Comparison of ENCODE assay signal across 17 cellular contexts in the genomic region with DNA sequence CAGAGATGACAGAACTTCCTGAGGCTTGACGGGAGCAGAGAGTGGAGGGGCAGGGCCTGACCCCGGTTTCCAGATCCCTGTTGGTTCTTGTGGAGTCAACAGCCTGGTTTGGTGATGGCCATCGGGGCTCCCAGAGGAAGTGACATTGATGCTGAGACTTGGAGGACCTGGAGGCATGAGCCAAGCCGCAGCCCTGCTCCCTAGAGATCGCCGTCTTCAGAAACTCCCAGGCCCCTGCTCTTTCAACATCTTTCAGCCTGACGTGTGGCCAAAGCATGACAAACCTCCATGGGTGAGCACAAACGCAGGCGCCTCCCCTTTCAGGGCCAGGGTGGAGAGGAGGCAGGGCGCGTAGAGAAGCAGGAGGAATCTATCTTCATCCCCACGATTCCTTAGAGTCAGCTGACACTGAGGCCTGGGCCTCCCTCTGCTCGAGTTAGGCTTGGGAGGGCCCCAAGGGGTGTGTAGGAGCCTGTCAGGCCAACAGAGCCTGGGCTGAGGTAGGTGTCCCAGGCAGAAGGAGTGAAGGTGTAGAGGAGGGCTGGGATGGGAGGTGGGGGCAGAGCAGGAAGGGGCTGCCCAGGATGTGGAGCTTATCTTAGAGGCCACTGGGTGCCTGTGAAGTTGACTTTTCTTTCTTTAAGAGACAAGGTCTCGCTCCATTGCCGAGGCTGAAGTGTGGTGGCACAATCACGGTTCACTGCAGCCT. TPM values are rescaled to one million over a fixed set of nuclear protein-coding genes. Genes with fewer than 3 reads are reported as not detected.
DNase-seq lines count a peak whose midpoint lies in the region; ATAC-seq, FAIRE-seq and TF ChIP-seq lines count a peak whose summit lies in the region.
"Had no signal": no experiment of that assay in that cellular context is flagged by ENCODE, and none has a peak within 500 bp of the region (broad histone marks: within the 10 kb centered on the region; RNA-seq: fewer than 3 reads in every experiment).

No MANE protein-coding gene starts in this region.

- CTCF ChIA-PET in HepG2 (lab: Yijun Ruan, JAX; ENCODE audit: low intra/inter-chr PET ratio, low total read pairs) (no interaction called here), Caco-2 (lab: Charles Lee) (no interaction called here)

- H3K4me1 ChIP-seq in duodenal mucosa (ENCODE audit: control insufficient read depth in 1 of 2, insufficient read depth in 2 of 2, low read length in 2 of 2): peaks cover 8% of the 10 kb centered on the region in 2 donors
- peaks cover 44% of the 10 kb centered on the region for H3K4me1 ChIP-seq in HepG2 (ENCODE audit: insufficient read depth, low read length)
- H3K4me1 ChIP-seq in suprapubic skin: peaks cover 33% of the 10 kb centered on the region
- peaks cover 33% of the 10 kb centered on the region for H3K4me1 ChIP-seq in Caco-2

- H2AFZ ChIP-seq in HepG2 (ENCODE audit: low read length): no peak overlapping the region

- peaks cover 31% of the 10 kb centered on the region for H3K9me3 Mint-ChIP-seq in Caco-2 (ENCODE audit: unreplicated experiment)

- peaks cover 5% of the 10 kb centered on the region for H3K36me3 Mint-ChIP-seq in Caco-2 (ENCODE audit: insufficient read depth, unreplicated experiment)

- intact Hi-C loops in HepG2 (cut with micrococcal nuclease; ENCODE audit: unreplicated experiment) (no loop called here), Caco-2 (cut with micrococcal nuclease; ENCODE audit: unreplicated experiment) (no loop called here)

- BruUV-seq in HepG2 (replicated peaks; lab: Mats Ljungman, UMichigan) (no TSS peak), Caco-2 (replicated peaks; lab: Mats Ljungman, UMichigan) (no TSS peak)

- H3K4me2 ChIP-seq in HepG2 (ENCODE audit: low read depth, low read length): no peak overlapping the region

- H3K79me2 ChIP-seq in HepG2 (ENCODE audit: insufficient read depth, low read length): no peaks in the 10 kb centered on the region

- H3K4me3 ChIP-seq in duodenal mucosa (ENCODE audit: low read depth in 1 of 2, low read length in 2 of 2) (no peak overlapping the region), HepG2 (replicated peaks in 1 of 3; ENCODE audit: insufficient read depth in 1 of 3, low read depth in 2 of 3, low read length in 3 of 3) (no peak overlapping the region), suprapubic skin (no peak overlapping the region), Caco-2 (ENCODE audit: low read depth, low read length) (no peak overlapping the region)

- WGBS in HepG2 (ENCODE audit: low lambda C conversion rate): 74% methylated on average over 12 of the region's 16 CpGs
- WGBS in suprapubic skin: 69% methylated on average over 15 of the region's 16 CpGs

- H3K27me3 Mint-ChIP-seq in Caco-2 (ENCODE audit: insufficient read depth, unreplicated experiment): no peaks in the 10 kb centered on the region

- no peaks in the 10 kb centered on the region for H3K27me3 ChIP-seq in duodenal mucosa (ENCODE audit: control insufficient read depth in 1 of 2, insufficient read depth in 2 of 2, low read length in 2 of 2)
- H3K27me3 ChIP-seq in HepG2 (ENCODE audit: control insufficient read depth in 1 of 2, insufficient read depth in 2 of 2, low read length in 2 of 2): no peaks in the 10 kb centered on the region; a peak in 1 of 5 replicates
- no peaks in the 10 kb centered on the region for H3K27me3 ChIP-seq in suprapubic skin
- H3K27me3 ChIP-seq in Caco-2 (replicated peaks; ENCODE audit: control insufficient read depth, insufficient read depth, low read length): no peaks in the 10 kb centered on the region
- H3K27me3 ChIP-seq: neutrophil had no signal

- no peak for TF ChIP-seq POLR2A in HepG2 (IDR thresholded peaks at IDR 0.05; ENCODE audit: insufficient read depth in 1 of 2, low read depth in 2 of 2, low read length in 2 of 2)
- no peak for TF ChIP-seq POLR2A in suprapubic skin (IDR thresholded peaks at IDR 0.05)

- DNase-seq in GOT3 (lab: John Stamatoyannopoulos, UW) (peak; percentile 66), HepG2 (ENCODE audit: low spot score) (no peak), suprapubic skin (ENCODE audit: low spot score in 2 of 2) (peak; percentile 93 to 95), Caco-2 (no peak), NCI-H2196 (lab: John Stamatoyannopoulos, UW; ENCODE audit: unreplicated experiment) (no peak)
- no peak for DNase-seq in effector CD8-positive, alpha-beta T cell (lab: John Stamatoyannopoulos, UW)
- no peak for DNase-seq in stimulated activated CD4-positive, alpha-beta T cell treated with anti-CD3 and anti-CD28 coated beads, Interleukin-12 subunit alpha, Interleukin-12 subunit beta, amount 100 ng/mL, for 4 hours
- DNase-seq: activated CD8-positive, alpha-beta memory T cell treated with anti-CD3 and anti-CD28 coated beads for 24 hours; activated naive CD4-positive, alpha-beta T cell; left colon; NCI-H1105 treated with DMSO at 0.1 percent for 48 hours; NCI-H510A; stimulated activated CD4-positive, alpha-beta T cell treated with anti-CD3 and anti-CD28 coated beads, Interleukin-1b, Interleukin-23, amount 100 ng/mL, for 48 hours had no signal

- no peak for TF ChIP-seq CTCF in HepG2 (CRISPR knock-in tag; IDR thresholded peaks at IDR 0.05)
- TF ChIP-seq CTCF in suprapubic skin (IDR thresholded peaks at IDR 0.05): no peak
- no peak for TF ChIP-seq CTCF in Caco-2 (IDR thresholded peaks at IDR 0.05; ENCODE audit: insufficient read depth in 1 of 2, low read depth in 1 of 2, low read length in 1 of 2, severe bottlenecking in 1 of 2, unreplicated experiment in 1 of 2)

- no peaks in the 10 kb centered on the region for H4K20me1 ChIP-seq in HepG2 (ENCODE audit: insufficient read depth, low read length)

- FAIRE-seq in HepG2 (lab: Jason Lieb, UNC): no peak
- FAIRE-seq: GM18507 had no signal

- H3K27ac ChIP-seq in duodenal mucosa (ENCODE audit: low read depth, low read length) (peak overlapping the region; percentile 46), HepG2 (ENCODE audit: extremely low read length, insufficient read depth, low read length) (no peak overlapping the region), suprapubic skin (peak overlapping the region; percentile 63)
- H3K27ac ChIP-seq: neutrophil had no signal

- H3K4me1 Mint-ChIP-seq in Caco-2 (ENCODE audit: low read depth, unreplicated experiment): peaks cover 34% of the 10 kb centered on the region

- no peak overlapping the region for H3K4me3 Mint-ChIP-seq in Caco-2 (ENCODE audit: unreplicated experiment)

- H3K27ac Mint-ChIP-seq in Caco-2 (ENCODE audit: unreplicated experiment): no peak overlapping the region

- TF ChIP-seq EP300 in HepG2 (IDR thresholded peaks at IDR 0.05; ENCODE audit: low read depth in 2 of 2, low read length in 2 of 2) (no peak), HepG2 (CRISPR knock-in tag; IDR thresholded peaks at IDR 0.05; ENCODE audit: borderline replicate concordance) (no peak), suprapubic skin (IDR thresholded peaks at IDR 0.05) (no peak)

- TF ChIP-seq RAD21 in HepG2 (CRISPR knock-in tag; IDR thresholded peaks at IDR 0.05): no peak

- H3K36me3 ChIP-seq in duodenal mucosa (ENCODE audit: control insufficient read depth in 1 of 2, insufficient read depth in 2 of 2, low read length in 2 of 2) (no peaks in the 10 kb centered on the region), HepG2 (replicated peaks in 1 of 2; ENCODE audit: control insufficient read depth in 1 of 2, insufficient read depth in 2 of 2, low read length in 2 of 2) (no peaks in the 10 kb centered on the region), suprapubic skin (no peaks in the 10 kb centered on the region), Caco-2 (ENCODE audit: control insufficient read depth, insufficient read depth, low read length) (no peaks in the 10 kb centered on the region)
- H3K36me3 ChIP-seq: neutrophil had no signal

- H3K9ac ChIP-seq in duodenal mucosa (ENCODE audit: low read depth in 1 of 2, low read length in 2 of 2): no peak overlapping the region
- no peak overlapping the region for H3K9ac ChIP-seq in HepG2 (ENCODE audit: insufficient read depth, low read depth, low read length)

- H3K9me3 ChIP-seq in duodenal mucosa (ENCODE audit: control insufficient read depth in 1 of 2, low read length in 2 of 2) (peaks cover 0 to 8% of the 10 kb centered on the region in 2 donors), HepG2 (ENCODE audit: low read length) (peaks cover 12% of the 10 kb centered on the region), suprapubic skin (no peaks in the 10 kb centered on the region), Caco-2 (peaks cover 39% of the 10 kb centered on the region)

- no peak for ATAC-seq in HepG2
- ATAC-seq: HCT116, left colon had no signal

- POLR2A ChIA-PET in HepG2 (lab: Yijun Ruan, JAX) (no interaction called here), Caco-2 (lab: Charles Lee) (no interaction called here)

- in situ Hi-C loops in HepG2 (cut with HindIII; ENCODE audit: extremely low pct_ligation_motif_present, low pct_unique_long_range_greater_than_20kb): no loop called here

RNA-seq across cellular contexts. Expression of gene MED9, which starts 56.1 kb away (rescaled TPM):
- total RNA-seq in HepG2 (2016; rRNA removed; fragmentation: Illumina TruSeq; extraction: Trizol) (11.7 and 15.1 TPM in 2 replicates), suprapubic skin (10 to 100 TPM; 14.6 to 22.6 (median 17.4) TPM), Caco-2 (2022) (24.9 and 26.6 TPM in 2 replicates)
- total RNA-seq in HepG2 (2016; cell fraction: cytosol; rRNA removed; fragmentation: Illumina TruSeq; extraction: Trizol; ENCODE audit: low read depth): 4.0 and 4.2 TPM in 2 replicates
- 11.7 and 14.4 TPM in 2 replicates for total RNA-seq in HepG2 (2016; cell fraction: insoluble cytoplasmic fraction; rRNA removed; fragmentation: Illumina TruSeq; extraction: Trizol)
- total RNA-seq in HepG2 (2016; cell fraction: membrane; rRNA removed; fragmentation: Illumina TruSeq; extraction: Trizol): 9.8 and 10.7 TPM in 2 replicates
- 10.8 and 11.7 TPM in 2 replicates for total RNA-seq in HepG2 (2016; cell fraction: nucleus; rRNA removed; fragmentation: Illumina TruSeq; extraction: Trizol)
- polyA plus RNA-seq in HepG2 (2011; rRNA removed): 11.9 and 14.4 TPM in 2 replicates
- 18.3 and 21.5 TPM in 2 replicates for polyA plus RNA-seq in HepG2 (2011; cell fraction: cytosol; rRNA removed)
- 15.4 and 17.5 TPM in 2 replicates for polyA plus RNA-seq in HepG2 (2011; cell fraction: nucleus; rRNA removed)
- 9.2 and 11.4 TPM in 2 replicates for polyA plus RNA-seq in HepG2 (2012)
- polyA plus RNA-seq in HepG2 (2016; cell fraction: cytosol; fragmentation: Illumina TruSeq; extraction: Trizol; ENCODE audit: low read depth): 3.0 and 3.1 TPM in 2 replicates
- polyA plus RNA-seq in HepG2 (2016; cell fraction: insoluble cytoplasmic fraction; fragmentation: Illumina TruSeq; extraction: Trizol; ENCODE audit: low read depth): 11.2 and 12.0 TPM in 2 replicates
- 6.4 and 7.0 TPM in 2 replicates for polyA plus RNA-seq in HepG2 (2016; cell fraction: membrane; fragmentation: Illumina TruSeq; extraction: Trizol; ENCODE audit: low read depth)
- 11.4 and 12.6 TPM in 2 replicates for polyA plus RNA-seq in HepG2 (2016; cell fraction: nucleus; fragmentation: Illumina TruSeq; extraction: Trizol; ENCODE audit: insufficient read depth, low read depth)
- 21.1 and 25.1 TPM in 2 replicates for polyA minus RNA-seq in HepG2 (2011; rRNA and poly(A)+ RNA removed; ENCODE audit: low replicate concordance)
- polyA minus RNA-seq in HepG2 (2011; cell fraction: cytosol; rRNA and poly(A)+ RNA removed): 9.8 and 9.9 TPM in 2 replicates
- 24.2 and 25.4 TPM in 2 replicates for polyA minus RNA-seq in HepG2 (2011; cell fraction: nucleus; rRNA and poly(A)+ RNA removed)

Comparison
In these comparisons a context has a peak if more than half of its experiments do, and no peak if none do; other contexts are left out.
1. DNase-seq: peak in GOT3 (single experiment) and suprapubic skin (2 of 2); none in HepG2 (single experiment), effector CD8-positive, alpha-beta T cell (single experiment), Caco-2 (0 of 2), NCI-H2196 (single experiment) and stimulated activated CD4-positive, alpha-beta T cell treated with anti-CD3 and anti-CD28 coated beads, Interleukin-12 subunit alpha, Interleukin-12 subunit beta, amount 100 ng/mL, for 4 hours (single experiment).